Comparison of ENCODE assay signal across 22 cellular contexts in genomic region chr6:18203786-18204185, GRCh38. TPM values are rescaled to one million over a fixed set of nuclear protein-coding genes. Genes with fewer than 3 reads are reported as not detected.
A peak's percentile ranks its signal among the peaks of the same experiment; 100 is the strongest.
DNase-seq lines count a peak whose midpoint lies in the region; ATAC-seq and TF ChIP-seq lines count a peak whose summit lies in the region.
"Had no signal": no experiment of that assay in that cellular context is flagged by ENCODE, and none has a peak within 500 bp of the region (broad histone marks: within the 10 kb centered on the region; RNA-seq: fewer than 3 reads in every experiment).

No MANE protein-coding gene starts in this region.

- H3K9ac ChIP-seq in BLaER1 treated with 17β-estradiol and CSF1 and Interleukin-3, amounts not matched to agents 10 nM and 100 nM, result no peak overlapping the region
- H3K9ac ChIP-seq in adipocyte (ENCODE audit: low read length) (no peak overlapping the region), endodermal cell (ENCODE audit: extremely low read depth, low read length, poor library complexity, severe bottlenecking) (no peak overlapping the region), smooth muscle cell (ENCODE audit: low read depth) (no peak overlapping the region)

- no peak overlapping the region for H3K27ac ChIP-seq in BLaER1 treated with 17β-estradiol and CSF1 and Interleukin-3, amounts not matched to agents 10 nM and 100 nM
- H3K27ac ChIP-seq in endodermal cell (ENCODE audit: low read depth, low read length) (no peak overlapping the region), smooth muscle cell (ENCODE audit: low read depth) (no peak overlapping the region), foreskin keratinocyte (no peak overlapping the region)
- H3K27ac ChIP-seq: Peyer's patch had no signal

- peaks cover 0 to 17% (median 9%) of the 10 kb centered on the region in 10 experiments; a peak in 13 of 20 replicates for H3K4me1 ChIP-seq in BLaER1 treated with 17β-estradiol and CSF1 and Interleukin-3, amounts not matched to agents 10 nM and 100 nM
- H3K4me1 ChIP-seq in adipocyte (ENCODE audit: control insufficient read depth, insufficient read depth, low read length) (no peaks in the 10 kb centered on the region), endodermal cell (ENCODE audit: control insufficient read depth, insufficient read depth, low read length) (no peaks in the 10 kb centered on the region), smooth muscle cell (ENCODE audit: low read depth) (peaks cover 5% of the 10 kb centered on the region), foreskin keratinocyte (no peaks in the 10 kb centered on the region)
- H3K4me1 ChIP-seq: Peyer's patch had no signal

- no peak overlapping the region for H2AFZ ChIP-seq in smooth muscle cell (ENCODE audit: low read depth)

- ATAC-seq in foreskin keratinocyte, result no peak
- ATAC-seq in HG02642 (IDR thresholded peaks at IDR 0.05; ENCODE audit: poor library complexity, unreplicated experiment), result no peak
- ATAC-seq: GM12878, SK-N-SH treated with all-trans-retinoic acid at 6 μM for 48 hours had no signal

- peak overlapping the region; percentile 24 for H3K27ac Mint-ChIP-seq in endodermal cell
- H3K27ac Mint-ChIP-seq: B cell, HFFc6 had no signal

- H3K9me3 ChIP-seq in BLaER1 treated with 17β-estradiol and CSF1 and Interleukin-3, amounts not matched to agents 10 nM and 100 nM (replicated peaks in 1 of 11), result no peaks in the 10 kb centered on the region
- H3K9me3 ChIP-seq in adipocyte (ENCODE audit: control insufficient read depth, low read length), result no peaks in the 10 kb centered on the region
- no peaks in the 10 kb centered on the region for H3K9me3 ChIP-seq in endodermal cell (ENCODE audit: control insufficient read depth, low read length)
- no peaks in the 10 kb centered on the region for H3K9me3 ChIP-seq in smooth muscle cell (replicated peaks; ENCODE audit: low read depth)
- H3K9me3 ChIP-seq: Peyer's patch had no signal

- no peaks in the 10 kb centered on the region for H3K9me3 Mint-ChIP-seq in endodermal cell
- H3K9me3 Mint-ChIP-seq: HFFc6 had no signal

- no peaks in the 10 kb centered on the region for H4K20me1 ChIP-seq in BLaER1 treated with 17β-estradiol and CSF1 and Interleukin-3, amounts not matched to agents 10 nM and 100 nM
- H4K20me1 ChIP-seq in smooth muscle cell (ENCODE audit: low read depth), result no peaks in the 10 kb centered on the region

- no peaks in the 10 kb centered on the region for H3F3A ChIP-seq in smooth muscle cell (ENCODE audit: low read depth)

- TF ChIP-seq CTCF in endodermal cell (conservative IDR thresholded peaks at IDR 0.05), result no peak
- TF ChIP-seq CTCF in smooth muscle cell (IDR thresholded peaks at IDR 0.05; ENCODE audit: borderline replicate concordance, insufficient read depth, poor library complexity, severe bottlenecking), result no peak
- TF ChIP-seq CTCF in foreskin keratinocyte (conservative IDR thresholded peaks at IDR 0.05), result no peak

- DNase-seq in adipocyte (ENCODE audit: low read depth), result peak; percentile 5
- DNase-seq in endodermal cell, result peak; percentile 33
- no peak for DNase-seq in smooth muscle cell (lab: John Stamatoyannopoulos, UW; ENCODE audit: unreplicated experiment)
- no peak for DNase-seq in foreskin keratinocyte
- DNase-seq in middle frontal gyrus (ENCODE audit: extremely low spot score, low spot score), result no peak
- DNase-seq: DMS79; H7; HFFc6; Karpas-422; MV-4-11; NCI-H1105 treated with DMSO at 0.1 percent for 48 hours; NCI-H2029 treated with DMSO at 0.1 percent for 48 hours; NCI-H226; NCI-H510A treated with DMSO at 0.1 percent for 48 hours; NCI-H774; NK-92 treated with Interleukin-12 subunit alpha and Interleukin-12 subunit beta, amount 100 ng/mL, for 24 hours; Peyer's patch had no signal

- no peaks in the 10 kb centered on the region for H3K79me2 ChIP-seq in smooth muscle cell (ENCODE audit: low read depth)

- peaks cover 69 to 94% (median 87%) of the 10 kb centered on the region in 11 experiments for H3K36me3 ChIP-seq in BLaER1 treated with 17β-estradiol and CSF1 and Interleukin-3, amounts not matched to agents 10 nM and 100 nM
- H3K36me3 ChIP-seq in adipocyte (ENCODE audit: control insufficient read depth, insufficient read depth, low read length, severe bottlenecking) (peaks cover 9% of the 10 kb centered on the region), endodermal cell (ENCODE audit: control insufficient read depth, insufficient read depth, low read length) (peaks cover 10% of the 10 kb centered on the region), smooth muscle cell (ENCODE audit: low read depth) (no peaks in the 10 kb centered on the region)

- peaks cover 3% of the 10 kb centered on the region for H3K4me1 Mint-ChIP-seq in endodermal cell
- H3K4me1 Mint-ChIP-seq: B cell had no signal

- H3K4me2 ChIP-seq in BLaER1 treated with 17β-estradiol and CSF1 and Interleukin-3, amounts not matched to agents 10 nM and 100 nM, result peak overlapping the region in 6 of 11 experiments; percentile 0 to 33 (median 24); a peak in 7 of 22 replicates
- H3K4me2 ChIP-seq in smooth muscle cell, result peak overlapping the region; percentile 60

- no peaks in the 10 kb centered on the region for H3K27me3 ChIP-seq in BLaER1 treated with 17β-estradiol and CSF1 and Interleukin-3, amounts not matched to agents 10 nM and 100 nM
- H3K27me3 ChIP-seq in adipocyte (replicated peaks; ENCODE audit: control insufficient read depth, insufficient read depth, low read length) (no peaks in the 10 kb centered on the region), endodermal cell (ENCODE audit: control insufficient read depth, insufficient read depth, low read length, poor library complexity, severe bottlenecking) (no peaks in the 10 kb centered on the region), smooth muscle cell (ENCODE audit: low read depth) (no peaks in the 10 kb centered on the region), foreskin keratinocyte (no peaks in the 10 kb centered on the region)
- H3K27me3 ChIP-seq: Peyer's patch had no signal

- no peaks in the 10 kb centered on the region for H3K27me3 Mint-ChIP-seq in endodermal cell (ENCODE audit: insufficient read depth)
- H3K27me3 Mint-ChIP-seq: B cell had no signal

- 92 to 93% methylated on average over 2 to 6 of the region's 6 CpGs for WGBS in endodermal cell (ENCODE audit: insufficient coverage in 1 of 2, insufficient read length in 1 of 2), 2 experiments
- WGBS in smooth muscle cell (ENCODE audit: low lambda C conversion rate), result 23% methylated on average over 6 of the region's 6 CpGs

- peaks cover 36% of the 10 kb centered on the region for H3K36me3 Mint-ChIP-seq in endodermal cell (ENCODE audit: low read depth)

- no peak overlapping the region for H3K4me3 ChIP-seq in BLaER1 treated with 17β-estradiol and CSF1 and Interleukin-3, amounts not matched to agents 10 nM and 100 nM
- H3K4me3 ChIP-seq in adipocyte (ENCODE audit: low read length), result no peak overlapping the region
- H3K4me3 ChIP-seq in endodermal cell (ENCODE audit: low read length), result no peak overlapping the region
- no peak overlapping the region for H3K4me3 ChIP-seq in smooth muscle cell
- H3K4me3 ChIP-seq: GM12878, Peyer's patch had no signal

- H3K4me3 Mint-ChIP-seq in endodermal cell, result no peak overlapping the region
- H3K4me3 Mint-ChIP-seq: B cell, HFFc6 had no signal

RNA-seq across cellular contexts. Expression of gene KDM1B, which starts 48.6 kb away (rescaled TPM):
- total RNA-seq in endodermal cell (1 to 10 TPM; 7.7 to 9.3 TPM), smooth muscle cell (15.8 and 19.1 TPM in 2 replicates), foreskin keratinocyte (31.3 and 32.8 TPM in 2 replicates)
- 15.7 TPM for polyA plus RNA-seq in endodermal cell (2013, experiment 1 of 2)
- polyA plus RNA-seq in endodermal cell (2013, experiment 2 of 2), result 15.0 TPM
- polyA plus RNA-seq in smooth muscle cell (8.2 and 10.6 TPM in 2 replicates), foreskin keratinocyte (6.8 and 8.6 TPM in 2 replicates)

RNA-seq across cellular contexts. Expression of gene TPMT, which starts 48.9 kb away (rescaled TPM):
- 10 to 100 TPM; 14.0 to 15.8 TPM for total RNA-seq in endodermal cell
- polyA plus RNA-seq in endodermal cell (2013, experiment 1 of 2), result 11.1 TPM
- polyA plus RNA-seq in endodermal cell (2013, experiment 2 of 2), result 10.3 TPM
- 9.6 TPM in 2 replicates for total RNA-seq in smooth muscle cell
- 4.9 and 7.9 TPM in 2 replicates for polyA plus RNA-seq in smooth muscle cell
- 18.7 and 20.8 TPM in 2 replicates for total RNA-seq in foreskin keratinocyte
- 14.2 and 15.7 TPM in 2 replicates for polyA plus RNA-seq in foreskin keratinocyte

Comparison
In these comparisons a context has a peak if more than half of its experiments do, and no peak if none do; other contexts are left out.
1. DNase-seq: peak in adipocyte (single experiment) and endodermal cell (single experiment); none in smooth muscle cell (single experiment), foreskin keratinocyte (0 of 2) and middle frontal gyrus (single experiment).